ENCODE assay signal across 18 cellular contexts in genomic region chr22:28172948-28173360, GRCh38.
A peak's percentile ranks its signal among the peaks of the same experiment; 100 is the strongest.
DNase-seq lines count a peak whose midpoint lies in the region; ATAC-seq, FAIRE-seq and TF ChIP-seq lines count a peak whose summit lies in the region.
"Had no signal": no experiment of that assay in that cellular context is flagged by ENCODE, and none has a peak within 500 bp of the region (broad histone marks: within the 10 kb centered on the region; RNA-seq: fewer than 3 reads in every experiment).

No MANE protein-coding gene starts in this region.

- peak overlapping the region; percentile 24; the same call in 1 of the 2 replicates for H3K4me2 ChIP-seq in PC-9

- 65 to 70% (median 65%) methylated on average over 3 of the region's 3 CpGs for WGBS in psoas muscle, 3 donors
- 32% methylated on average over 3 of the region's 3 CpGs for WGBS in suprapubic skin

- H3K36me3 ChIP-seq in BE2C (no peaks in the 10 kb centered on the region), PC-9 (ENCODE audit: low read depth) (no peaks in the 10 kb centered on the region), psoas muscle (ENCODE audit: insufficient read depth in 1 of 2, low read depth in 1 of 2) (no peaks in the 10 kb centered on the region), suprapubic skin (no peaks in the 10 kb centered on the region)
- H3K36me3 ChIP-seq: SJSA1, upper lobe of right lung, WERI-Rb-1 had no signal

- H3K27ac ChIP-seq in PC-9 (no peak overlapping the region), epithelial cell of prostate (peak overlapping the region; percentile 62), psoas muscle (no peak overlapping the region), suprapubic skin (no peak overlapping the region)
- H3K27ac ChIP-seq: SJSA1, upper lobe of right lung, WERI-Rb-1 had no signal

- H3F3A ChIP-seq in PC-9 (ENCODE audit: insufficient read depth, low read depth): no peaks in the 10 kb centered on the region; the same call in 1 of the 2 replicates

- no peaks in the 10 kb centered on the region for H4K20me1 ChIP-seq in PC-9 (ENCODE audit: insufficient read depth)

- H3K9me2 ChIP-seq in PC-9 (ENCODE audit: insufficient read depth): no peaks in the 10 kb centered on the region

- no peak for TF ChIP-seq POLR2A in suprapubic skin (IDR thresholded peaks at IDR 0.05)

- no peak overlapping the region for H2AFZ ChIP-seq in PC-9

- intact Hi-C loops in PC-9 (cut with micrococcal nuclease; ENCODE audit: unreplicated experiment): no loop called here
- intact Hi-C loops in psoas muscle (cut with DNase I): no loop called here

- no peaks in the 10 kb centered on the region for H3K79me2 ChIP-seq in PC-9 (ENCODE audit: low read depth)

- POLR2A ChIA-PET in PC-9 (lab: Charles Lee; ENCODE audit: unreplicated experiment): interaction anchor here (0.6 to 0.7 kb wide), 2 partner anchors 65 to 710 kb away, joined by 4 to 11 read pairs; no protein-coding TSS in a partner anchor

- H3K4me1 ChIP-seq in BE2C: peaks cover 15% of the 10 kb centered on the region
- peaks cover 9% of the 10 kb centered on the region; the same call in 1 of the 2 replicates for H3K4me1 ChIP-seq in PC-9 (replicated peaks; ENCODE audit: insufficient read depth)
- no peaks in the 10 kb centered on the region for H3K4me1 ChIP-seq in psoas muscle
- peaks cover 4% of the 10 kb centered on the region for H3K4me1 ChIP-seq in suprapubic skin
- H3K4me1 ChIP-seq: SJSA1 had no signal

- no peak for FAIRE-seq in D721Med (lab: Jason Lieb, UNC)
- FAIRE-seq: H1 had no signal

- ATAC-seq in psoas muscle (no peak), HG03097 (IDR thresholded peaks at IDR 0.05; ENCODE audit: low FRiP score, unreplicated experiment) (no peak)
- ATAC-seq: activated naive CD4-positive, alpha-beta T cell treated with anti-CD3 and anti-CD28 coated beads, Interleukin-2, amount 50 U/mL, for 72 hours; left lobe of liver; upper lobe of right lung had no signal

- H3K4me3 ChIP-seq in BE2C (ENCODE audit: low read depth, low read length) (no peak overlapping the region), PC-9 (no peak overlapping the region), psoas muscle (no peak overlapping the region), suprapubic skin (no peak overlapping the region)
- H3K4me3 ChIP-seq: SJSA1, upper lobe of right lung had no signal

- DNase-seq in BE2C (peak; percentile 22), HPDE6-E6E7 (ENCODE audit: extremely low spot score) (peak; percentile 60), PC-9 (peak; percentile 8 to 92), epithelial cell of prostate (ENCODE audit: low read depth, low spot score) (peak; percentile 89), D721Med (ENCODE audit: insufficient read length, low spot score) (no peak), psoas muscle (no peak), suprapubic skin (ENCODE audit: low spot score in 2 of 2) (no peak)
- DNase-seq: central memory CD4-positive, alpha-beta T cell; naive B cell; NCI-H446 treated with DMSO at 0.1 percent for 48 hours; stimulated activated CD4-positive, alpha-beta T cell treated with anti-CD3 and anti-CD28 coated beads, Interleukin-2, amount 100 ng/mL, for 48 hours; upper lobe of right lung; WERI-Rb-1 had no signal

- CTCF ChIA-PET in PC-9 (lab: Charles Lee): no interaction called here

- H3K9me3 ChIP-seq in BE2C (no peaks in the 10 kb centered on the region; the same call in 1 of the 2 replicates), PC-9 (ENCODE audit: insufficient read depth, low read depth) (no peaks in the 10 kb centered on the region), psoas muscle (no peaks in the 10 kb centered on the region), suprapubic skin (no peaks in the 10 kb centered on the region)
- H3K9me3 ChIP-seq: SJSA1, upper lobe of right lung had no signal

- BruUV-seq in PC-9 (replicated peaks; lab: Mats Ljungman, UMichigan): no TSS peak

- TF ChIP-seq EP300 in suprapubic skin (IDR thresholded peaks at IDR 0.05): no peak

- H3K27me3 ChIP-seq in BE2C: no peaks in the 10 kb centered on the region
- no peaks in the 10 kb centered on the region for H3K27me3 ChIP-seq in PC-9 (ENCODE audit: insufficient read depth, low read depth)
- no peaks in the 10 kb centered on the region for H3K27me3 ChIP-seq in psoas muscle (ENCODE audit: insufficient read depth in 3 of 3, low read length in 2 of 3)
- H3K27me3 ChIP-seq in suprapubic skin: no peaks in the 10 kb centered on the region
- H3K27me3 ChIP-seq: SJSA1, upper lobe of right lung had no signal

- no peak for TF ChIP-seq CTCF in BE2C (IDR thresholded peaks at IDR 0.05; ENCODE audit: low read depth, low read length)
- no peak for TF ChIP-seq CTCF in PC-9 (conservative IDR thresholded peaks at IDR 0.05)
- TF ChIP-seq CTCF in D721Med (IDR thresholded peaks at IDR 0.05; ENCODE audit: insufficient read depth, missing control alignments): no peak
- no peak for TF ChIP-seq CTCF in psoas muscle (IDR thresholded peaks at IDR 0.05)
- no peak for TF ChIP-seq CTCF in suprapubic skin (IDR thresholded peaks at IDR 0.05)

Comparison
In these comparisons a context has a peak if more than half of its experiments do, and no peak if none do; other contexts are left out.
1. DNase-seq: peak in BE2C (single experiment), HPDE6-E6E7 (single experiment), PC-9 (2 of 2) and epithelial cell of prostate (single experiment); none in D721Med (single experiment), psoas muscle (0 of 2) and suprapubic skin (0 of 2).